ENCODE assay signal across 25 cellular contexts in genomic region chr12:112178796-112179195, GRCh38. TPM values are rescaled to one million over a fixed set of nuclear protein-coding genes. Genes with fewer than 3 reads are reported as not detected.
DNase-seq lines count a peak whose midpoint lies in the region; ATAC-seq, FAIRE-seq and TF ChIP-seq lines count a peak whose summit lies in the region.
"Had no signal": no experiment of that assay in that cellular context is flagged by ENCODE, and none has a peak within 500 bp of the region (broad histone marks: within the 10 kb centered on the region; RNA-seq: fewer than 3 reads in every experiment).

No MANE protein-coding gene starts in this region.

- H4K8ac ChIP-seq in neuronal stem cell (ENCODE audit: low read depth, low read length) = no peak overlapping the region

- DNase-seq in Right ventricle myocardium superior (peak; percentile 35), right cardiac atrium (no peak), kidney (peak; percentile 43), neuronal stem cell (ENCODE audit: low spot score) (no peak), erythroblast (lab: John Stamatoyannopoulos, UW) (no peak)
- DNase-seq: CD4-positive, CD25-positive, alpha-beta regulatory T cell; DMS153; GM23248; HFFc6; KBM-7; MV-4-11; NCI-H1105; NCI-H1436 treated with DMSO at 0.1 percent for 48 hours; NCI-H187 treated with DMSO at 0.1 percent for 48 hours; NCI-H446; NCI-H524 treated with DMSO at 0.1 percent for 48 hours; SIG-M5 had no signal

- no peak overlapping the region for H2BK120ac ChIP-seq in neuronal stem cell (ENCODE audit: low read depth, low read length)

- H2BK15ac ChIP-seq in neuronal stem cell (ENCODE audit: low read length) = no peak overlapping the region

- peaks cover 2% of the 10 kb centered on the region for H3K79me1 ChIP-seq in neuronal stem cell (ENCODE audit: low read depth, low read length)

- TF ChIP-seq CTCF in kidney (IDR thresholded peaks at IDR 0.05; ENCODE audit: borderline replicate concordance, extremely low read depth, insufficient read depth) = no peak

- FAIRE-seq in kidney (lab: Jason Lieb, UNC) = no peak
- FAIRE-seq: A204.1, GM19239 had no signal

- TF ChIP-seq POLR2A in erythroblast (IDR thresholded peaks at IDR 0.05; ENCODE audit: low read length) = no peak

- H3K18ac ChIP-seq in neuronal stem cell (ENCODE audit: low read length) = no peak overlapping the region

- no peak overlapping the region for H2BK5ac ChIP-seq in neuronal stem cell (ENCODE audit: low read length)

- no peak overlapping the region for H3K14ac ChIP-seq in neuronal stem cell (ENCODE audit: low read length)

- ATAC-seq in Right ventricle myocardium superior (ENCODE audit: poor library complexity) = no peak
- ATAC-seq in right cardiac atrium = no peak
- ATAC-seq in HG03097 (IDR thresholded peaks at IDR 0.05; ENCODE audit: low FRiP score, unreplicated experiment) = no peak
- no peak for ATAC-seq in GM21786 (IDR thresholded peaks at IDR 0.05; ENCODE audit: unreplicated experiment)
- ATAC-seq: Panc1 had no signal

- H2AK5ac ChIP-seq in neuronal stem cell (ENCODE audit: low read depth, low read length) = no peak overlapping the region

- H2BK12ac ChIP-seq in neuronal stem cell (ENCODE audit: low read length) = no peak overlapping the region

- H3K23ac ChIP-seq in neuronal stem cell (ENCODE audit: low read depth, low read length, poor library complexity) = peak overlapping the region; percentile 43

- H3K4me3 ChIP-seq in right cardiac atrium (ENCODE audit: low read length) = no peak overlapping the region
- no peak overlapping the region for H3K4me3 ChIP-seq in kidney (ENCODE audit: low read length in 2 of 2)
- H3K4me3 ChIP-seq in neuronal stem cell (ENCODE audit: low read length in 2 of 2) = no peak overlapping the region
- H3K4me3 ChIP-seq: BLaER1, GM23248, HAP-1, SK-N-MC had no signal

- H3K36me3 ChIP-seq in kidney (ENCODE audit: control insufficient read depth in 1 of 2, insufficient read depth in 2 of 2, low read length in 2 of 2) = peaks cover 33 to 37% of the 10 kb centered on the region in 2 donors
- peaks cover 24 to 73% of the 10 kb centered on the region in 2 donors for H3K36me3 ChIP-seq in neuronal stem cell (replicated peaks in 1 of 2; ENCODE audit: control insufficient read depth in 2 of 2, insufficient read depth in 2 of 2, low read length in 2 of 2)

- intact Hi-C loops in Right ventricle myocardium superior (cut with DNase I) = no loop called here
- intact Hi-C loops in right cardiac atrium (cut with DNase I) = no loop called here
- intact Hi-C loops in kidney (cut with DNase I) = no loop called here

- H2AFZ ChIP-seq in neuronal stem cell (ENCODE audit: low read length) = no peak overlapping the region
- H2AFZ ChIP-seq: GM23248 had no signal

- H3K4me1 ChIP-seq in right cardiac atrium (ENCODE audit: control insufficient read depth, insufficient read depth, low read length) = no peaks in the 10 kb centered on the region
- H3K4me1 ChIP-seq in kidney (ENCODE audit: control insufficient read depth in 1 of 2, insufficient read depth in 1 of 2, low read depth in 1 of 2, low read length in 2 of 2) = no peaks in the 10 kb centered on the region
- peaks cover 2 to 16% of the 10 kb centered on the region in 2 donors for H3K4me1 ChIP-seq in neuronal stem cell (ENCODE audit: control insufficient read depth in 2 of 2, insufficient read depth in 1 of 2, low read depth in 1 of 2, low read length in 2 of 2)
- H3K4me1 ChIP-seq: BLaER1 had no signal

- H3K27me3 ChIP-seq in right cardiac atrium (ENCODE audit: control insufficient read depth, insufficient read depth) (no peaks in the 10 kb centered on the region), neuronal stem cell (ENCODE audit: control insufficient read depth in 3 of 3, insufficient read depth in 3 of 3, low read depth in 1 of 3, low read length in 3 of 3) (no peaks in the 10 kb centered on the region)
- H3K27me3 ChIP-seq: BLaER1 had no signal

- no peak overlapping the region for H3K4me2 ChIP-seq in neuronal stem cell (ENCODE audit: insufficient read depth, low read length, poor library complexity, severe bottlenecking)
- H3K4me2 ChIP-seq: BLaER1 had no signal

- H4K91ac ChIP-seq in neuronal stem cell (ENCODE audit: low read depth, low read length, poor library complexity) = no peak overlapping the region

- H3K9me3 ChIP-seq in right cardiac atrium (ENCODE audit: control insufficient read depth, low read length) = no peaks in the 10 kb centered on the region
- no peaks in the 10 kb centered on the region for H3K9me3 ChIP-seq in kidney (ENCODE audit: control insufficient read depth in 1 of 2, low read length in 2 of 2)
- no peaks in the 10 kb centered on the region for H3K9me3 ChIP-seq in neuronal stem cell (replicated peaks in 1 of 2; ENCODE audit: control insufficient read depth in 2 of 2, insufficient read depth in 1 of 2, low read depth in 1 of 2, low read length in 2 of 2)
- H3K9me3 ChIP-seq: BLaER1, HAP-1 had no signal

- H3K27ac ChIP-seq in right cardiac atrium (ENCODE audit: low read length) = no peak overlapping the region
- no peak overlapping the region for H3K27ac ChIP-seq in kidney (ENCODE audit: low read depth in 2 of 2, low read length in 2 of 2)
- no peak overlapping the region for H3K27ac ChIP-seq in neuronal stem cell (replicated peaks; ENCODE audit: low read length)
- H3K27ac ChIP-seq: BLaER1, GM23248, SK-N-MC had no signal

- no peak overlapping the region for H3K4ac ChIP-seq in neuronal stem cell (ENCODE audit: low read length)

- WGBS in right cardiac atrium = 94% methylated on average over 15 of the region's 15 CpGs
- no CpG with 5 or more reads among the region's 15 CpGs for WGBS in neuronal stem cell (ENCODE audit: extremely low coverage in 2 of 2, insufficient read length in 2 of 2, insufficient replicate concordance in 1 of 2), 2 donors

- H3K9ac ChIP-seq in kidney (ENCODE audit: low read length in 2 of 2) (no peak overlapping the region), neuronal stem cell (ENCODE audit: low read depth, low read length, poor library complexity) (no peak overlapping the region)
- H3K9ac ChIP-seq: BLaER1, GM23248 had no signal

RNA-seq across cellular contexts. Expression of gene TRAFD1, which starts 53.4 kb away (rescaled TPM):
- total RNA-seq in Right ventricle myocardium superior (17.4 TPM), right cardiac atrium (10 to 100 TPM; 21.9 to 24.5 (median 23.9) TPM), kidney (27.1 TPM)
- polyA plus RNA-seq in right cardiac atrium (13.4 TPM), kidney (ENCODE audit: insufficient read depth, low read depth, low replicate concordance) (16.4 TPM)
- 21.1 TPM for polyA plus RNA-seq in neuronal stem cell (2013, experiment 1 of 2)
- 21.0 TPM for polyA plus RNA-seq in neuronal stem cell (2013, experiment 2 of 2)

Comparison
In these comparisons a context has a peak if more than half of its experiments do, and no peak if none do; other contexts are left out.
1. DNase-seq: peak in Right ventricle myocardium superior (single experiment) and kidney (single experiment); none in right cardiac atrium (0 of 3), neuronal stem cell (single experiment) and erythroblast (0 of 2).